ENCODE assay signal across 8 cellular contexts in genomic region chr2:239927424-239927981, GRCh38.
DNase-seq lines count a peak whose midpoint lies in the region; ATAC-seq and TF ChIP-seq lines count a peak whose summit lies in the region.

No MANE protein-coding gene starts in this region.

- no peaks in the 10 kb centered on the region for H3K4me1 ChIP-seq in adrenal gland (replicated peaks in 1 of 2)
- H3K4me1 ChIP-seq in lower lobe of right lung, result no peaks in the 10 kb centered on the region

- peak; percentile 49 for DNase-seq in HFF-Myc (ENCODE audit: extremely low read depth, low read depth)
- peak; percentile 76 for DNase-seq in T-helper 2 cell treated with Interferon-gamma antibody and Interleukin-4, amounts not matched to agents 5 μg/mL and 100 μg/mL, for 36 hours (ENCODE audit: low spot score)
- DNase-seq in adrenal gland, result peak; percentile 73 to 92 (median 87)
- DNase-seq in lower lobe of right lung, result peak; percentile 59
- peak; percentile 60 for DNase-seq in stimulated activated CD8-positive, alpha-beta memory T cell treated with anti-CD3 and anti-CD28 coated beads, Interleukin-4, amount 100 ng/mL, for 24 hours (ENCODE audit: low read depth)
- DNase-seq in NCI-H1694 (lab: John Stamatoyannopoulos, UW), result no peak
- no peak for DNase-seq in RPMI8226
- DNase-seq in NCI-H82 treated with DMSO at 0.1 percent for 48 hours (lab: John Stamatoyannopoulos, UW; ENCODE audit: unreplicated experiment), result no peak

- H3K27ac ChIP-seq in adrenal gland (peak overlapping the region in 4 of 5 donors; percentile 7 to 80 (median 72)), lower lobe of right lung (no peak overlapping the region)

- peak overlapping the region; percentile 63 for H3K27ac Mint-ChIP-seq in T-helper 2 cell treated with Interferon-gamma antibody and Interleukin-4, amounts not matched to agents 5 μg/mL and 100 μg/mL, for 36 hours

- TF ChIP-seq POLR2A in adrenal gland (IDR thresholded peaks at IDR 0.05), result peak in 1 of 2 donors; percentile 33

- H3K9me3 ChIP-seq in adrenal gland (replicated peaks in 1 of 3), result peaks cover 0 to 7% (median 0%) of the 10 kb centered on the region in 3 donors
- H3K9me3 ChIP-seq in lower lobe of right lung, result no peaks in the 10 kb centered on the region

- ATAC-seq in lower lobe of right lung, result peak; percentile 65 to 80

- peaks cover 29% of the 10 kb centered on the region for H3K4me1 Mint-ChIP-seq in T-helper 2 cell treated with Interferon-gamma antibody and Interleukin-4, amounts not matched to agents 5 μg/mL and 100 μg/mL, for 36 hours (ENCODE audit: low read depth)

- WGBS in adrenal gland, 4 donors, result 38 to 44% (median 42%) methylated on average over 12 of the region's 12 CpGs

- peak overlapping the region; percentile 76 for H3K4me3 Mint-ChIP-seq in T-helper 2 cell treated with Interferon-gamma antibody and Interleukin-4, amounts not matched to agents 5 μg/mL and 100 μg/mL, for 36 hours

- H3K36me3 Mint-ChIP-seq in T-helper 2 cell treated with Interferon-gamma antibody and Interleukin-4, amounts not matched to agents 5 μg/mL and 100 μg/mL, for 36 hours (ENCODE audit: low read depth), result peaks cover 1% of the 10 kb centered on the region

- H3K36me3 ChIP-seq in adrenal gland (replicated peaks in 1 of 2) (no peaks in the 10 kb centered on the region), lower lobe of right lung (no peaks in the 10 kb centered on the region)

- intact Hi-C loops in adrenal gland (cut with DNase I) (no loop called here), lower lobe of right lung (cut with DNase I) (no loop called here)

- H3K27me3 ChIP-seq in adrenal gland, result no peaks in the 10 kb centered on the region
- peaks cover under 1% of the 10 kb centered on the region for H3K27me3 ChIP-seq in lower lobe of right lung (ENCODE audit: low read depth)

- H3K27me3 Mint-ChIP-seq in T-helper 2 cell treated with Interferon-gamma antibody and Interleukin-4, amounts not matched to agents 5 μg/mL and 100 μg/mL, for 36 hours (ENCODE audit: low read depth), result peaks cover 14% of the 10 kb centered on the region

- no peak overlapping the region for H3K4me3 ChIP-seq in HFF-Myc (replicated peaks; ENCODE audit: low read depth, low read length)
- H3K4me3 ChIP-seq in adrenal gland, result peak overlapping the region in 1 of 4 donors; percentile 37
- H3K4me3 ChIP-seq in lower lobe of right lung, result peak overlapping the region; percentile 20

- no peaks in the 10 kb centered on the region for H3K9me3 Mint-ChIP-seq in T-helper 2 cell treated with Interferon-gamma antibody and Interleukin-4, amounts not matched to agents 5 μg/mL and 100 μg/mL, for 36 hours

- TF ChIP-seq CTCF in HFF-Myc (IDR thresholded peaks at IDR 0.05; ENCODE audit: low read depth, low read length, missing control alignments) (no peak), adrenal gland (IDR thresholded peaks at IDR 0.05) (no peak), lower lobe of right lung (IDR thresholded peaks at IDR 0.05) (no peak)

Comparison
In these comparisons a context has a peak if more than half of its experiments do, and no peak if none do; other contexts are left out.
1. DNase-seq: peak in HFF-Myc (single experiment), T-helper 2 cell treated with Interferon-gamma antibody and Interleukin-4, amounts not matched to agents 5 μg/mL and 100 μg/mL, for 36 hours (single experiment), adrenal gland (7 of 7), lower lobe of right lung (single experiment) and stimulated activated CD8-positive, alpha-beta memory T cell treated with anti-CD3 and anti-CD28 coated beads, Interleukin-4, amount 100 ng/mL, for 24 hours (single experiment); none in NCI-H1694 (single experiment), RPMI8226 (single experiment) and NCI-H82 treated with DMSO at 0.1 percent for 48 hours (single experiment).